In the genomic region with DNA sequence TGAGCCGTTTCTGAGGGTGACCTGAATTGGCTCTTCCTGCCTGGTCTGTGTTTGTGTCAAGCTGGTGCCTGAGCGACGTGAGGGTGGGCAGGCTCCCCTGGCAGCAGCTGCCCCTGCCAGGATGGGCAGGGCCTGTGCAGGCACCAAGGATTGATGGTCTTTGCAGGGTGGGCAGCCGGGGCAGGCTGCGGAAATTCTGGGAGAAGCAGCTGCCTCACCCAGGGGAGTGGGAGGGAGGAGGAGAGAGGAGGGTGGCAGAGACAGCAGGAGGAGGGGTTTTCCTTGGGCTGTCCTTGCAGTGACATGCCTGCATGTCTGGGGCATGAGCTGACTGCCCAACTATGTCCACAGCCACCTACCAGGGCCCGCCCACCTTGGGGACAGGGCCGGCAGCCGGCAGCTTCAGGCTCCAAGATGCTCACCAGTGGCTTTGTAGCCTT, we compare ENCODE assay signal across 18 cellular contexts. TPM values are rescaled to one million over a fixed set of nuclear protein-coding genes. Genes with fewer than 3 reads are reported as not detected.
DNase-seq lines count a peak whose midpoint lies in the region; ATAC-seq, FAIRE-seq and TF ChIP-seq lines count a peak whose summit lies in the region.
"Had no signal": no experiment of that assay in that cellular context is flagged by ENCODE, and none has a peak within 500 bp of the region (broad histone marks: within the 10 kb centered on the region; RNA-seq: fewer than 3 reads in every experiment).

No MANE protein-coding gene starts in this region.

- ATAC-seq in T-helper 17 cell, result no peak
- ATAC-seq: activated naive CD8-positive, alpha-beta T cell treated with anti-CD3 and anti-CD28 coated beads, Interleukin-2, amount 50 U/mL, for 24 hours had no signal

- DNase-seq in Calu3 (peak; percentile 27), T-helper 17 cell (no peak), iPS-NIHi7 (ENCODE audit: extremely low spot score) (peak; percentile 31), retina (peak; percentile 60), hippocampal formation (lab: John Stamatoyannopoulos, UW) (no peak), D721Med (ENCODE audit: insufficient read length, low spot score) (no peak), ACHN (no peak)
- DNase-seq in activated CD4-positive, alpha-beta T cell treated with anti-CD3 and anti-CD28 coated beads for 48 hours, result no peak
- DNase-seq: activated CD4-positive, alpha-beta T cell treated with anti-CD3 and anti-CD28 coated beads, Interleukin-2, amount 10 ng/mL, durations not matched to agents 7 days and 5 days; activated naive CD8-positive, alpha-beta T cell treated with anti-CD3 and anti-CD28 coated beads, Interleukin-2, amount 50 U/mL, for 24 hours; activated T-cell treated with anti-CD3 and anti-CD28 coated beads, Interleukin-2, amount 50 U/mL, for 1 hour; cerebellar nuclear complex; DMS79 treated with DMSO at 0.1 percent for 48 hours; Kasumi-1; NCI-H526 treated with DMSO at 0.1 percent for 48 hours; small intestine had no signal

- H3K4me3 Mint-ChIP-seq in Calu3 (ENCODE audit: low read depth, unreplicated experiment), result no peak overlapping the region
- H3K4me3 Mint-ChIP-seq in T-helper 17 cell, result no peak overlapping the region
- H3K4me3 Mint-ChIP-seq: activated CD4-positive, alpha-beta T cell treated with anti-CD3 and anti-CD28 coated beads, Interleukin-2, amount 10 ng/mL, durations not matched to agents 7 days and 5 days; activated naive CD8-positive, alpha-beta T cell treated with anti-CD3 and anti-CD28 coated beads, Interleukin-2, amount 50 U/mL, for 24 hours; neural crest cell had no signal

- intact Hi-C loops in Calu3 (cut with micrococcal nuclease; ENCODE audit: unreplicated experiment), result no loop called here

- H3K36me3 Mint-ChIP-seq in Calu3 (ENCODE audit: insufficient read depth, unreplicated experiment) (peaks cover 6% of the 10 kb centered on the region), T-helper 17 cell (ENCODE audit: low read depth) (no peaks in the 10 kb centered on the region)

- no peak for FAIRE-seq in D721Med (lab: Jason Lieb, UNC)
- FAIRE-seq: endothelial cell of umbilical vein, small intestine had no signal

- no peaks in the 10 kb centered on the region for H3K9me3 Mint-ChIP-seq in Calu3 (ENCODE audit: low read depth, unreplicated experiment)
- H3K9me3 Mint-ChIP-seq: activated naive CD8-positive, alpha-beta T cell treated with anti-CD3 and anti-CD28 coated beads, Interleukin-2, amount 50 U/mL, for 24 hours; neural crest cell had no signal

- in situ Hi-C loops in ACHN (cut with HindIII; ENCODE audit: low pct_ligation_motif_present, low pct_unique_long_range_greater_than_20kb, low sequenced_read_pairs), result no loop called here

- no peaks in the 10 kb centered on the region for H3K9me3 ChIP-seq in T-helper 17 cell (ENCODE audit: control insufficient read depth, low read length, poor library complexity, severe bottlenecking)

- CTCF ChIA-PET in Calu3 (lab: Charles Lee), result no interaction called here

- no peak overlapping the region for H3K27ac Mint-ChIP-seq in Calu3 (ENCODE audit: unreplicated experiment)
- H3K27ac Mint-ChIP-seq in T-helper 17 cell, result peak overlapping the region; percentile 24
- H3K27ac Mint-ChIP-seq: activated CD4-positive, alpha-beta T cell treated with anti-CD3 and anti-CD28 coated beads, Interleukin-2, amount 10 ng/mL, durations not matched to agents 7 days and 5 days; activated naive CD8-positive, alpha-beta T cell treated with anti-CD3 and anti-CD28 coated beads, Interleukin-2, amount 50 U/mL, for 24 hours had no signal

- no peak for TF ChIP-seq CTCF in Calu3 (IDR thresholded peaks at IDR 0.05; ENCODE audit: unreplicated experiment)
- TF ChIP-seq CTCF in D721Med (IDR thresholded peaks at IDR 0.05; ENCODE audit: insufficient read depth, missing control alignments), result no peak

- peaks cover 36% of the 10 kb centered on the region for H3K4me1 Mint-ChIP-seq in Calu3 (ENCODE audit: low read depth, unreplicated experiment)
- peaks cover 24% of the 10 kb centered on the region for H3K4me1 Mint-ChIP-seq in T-helper 17 cell

- BruUV-seq in Calu3 (replicated peaks; lab: Mats Ljungman, UMichigan), result no TSS peak

- no peaks in the 10 kb centered on the region for H3K27me3 Mint-ChIP-seq in Calu3 (ENCODE audit: unreplicated experiment)
- peaks cover 6% of the 10 kb centered on the region for H3K27me3 Mint-ChIP-seq in T-helper 17 cell

RNA-seq across cellular contexts. Expression of a gene that starts 27.9 kb away (rescaled TPM):
- total RNA-seq in Calu3 (2022) (46.3 and 48.3 TPM in 2 replicates), T-helper 17 cell (10 to 100 TPM; 51.8 to 68.6 TPM)

Comparison
In these comparisons a context has a peak if more than half of its experiments do, and no peak if none do; other contexts are left out.
1. DNase-seq: peak in Calu3 (single experiment), iPS-NIHi7 (single experiment) and retina (single experiment); none in T-helper 17 cell (0 of 3), hippocampal formation (0 of 2), activated CD4-positive, alpha-beta T cell treated with anti-CD3 and anti-CD28 coated beads for 48 hours (single experiment), D721Med (single experiment) and ACHN (single experiment).